ENCODE assay signal across 1 cellular context in the genomic region with DNA sequence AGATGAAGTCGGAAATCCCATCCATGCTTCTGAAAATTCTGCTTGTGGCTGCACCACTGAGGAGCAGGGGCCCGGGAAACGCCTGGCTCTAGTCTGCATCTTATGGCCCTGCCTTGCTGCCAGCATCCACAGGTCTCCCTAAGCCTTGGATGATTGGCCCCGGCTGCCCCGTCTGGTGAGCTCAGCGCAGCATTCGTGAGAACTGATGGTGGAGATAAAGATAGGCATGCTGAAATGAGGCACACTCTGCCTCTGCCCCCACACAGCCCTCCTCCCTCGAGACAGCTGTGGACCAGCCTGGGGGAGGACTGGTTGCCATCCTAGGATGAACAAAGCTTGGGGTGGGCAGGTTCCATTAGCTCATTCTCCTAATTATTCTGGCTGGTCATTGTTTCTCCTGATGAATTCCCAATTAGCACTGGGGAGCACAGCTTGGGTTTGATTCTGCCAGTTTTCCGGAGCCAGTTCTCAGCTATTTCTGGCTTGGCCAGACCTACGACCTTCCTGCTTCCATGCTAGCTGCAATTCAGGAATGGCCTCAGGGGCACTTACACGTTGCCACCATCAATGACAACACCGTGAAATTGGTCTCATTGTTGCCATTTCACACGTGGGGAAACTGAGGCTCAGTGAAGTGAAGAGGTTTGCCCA.
TF ChIP-seq lines count a peak whose summit lies in the region.

No MANE protein-coding gene starts in this region.

TF ChIP-seq in HepG2, 621 proteins besides CTCF, POLR2A, EP300 and RAD21 (continued from another document and continues in another):
- 0 out of 2 replicates have a peak, but pooled peaks have one; percentile 18 for TF ChIP-seq RBFOX2 (IDR thresholded peaks at IDR 0.05; ENCODE audit: low read depth, low read length)
- no peak for TF ChIP-seq ZNF572 (CRISPR knock-in tag; IDR thresholded peaks at IDR 0.05)
- TF ChIP-seq HMGXB4 (CRISPR knock-in tag; IDR thresholded peaks at IDR 0.05; ENCODE audit: borderline replicate concordance in 1 of 2, low read depth in 1 of 2) = peak; percentile 17 to 34; a peak in 1 of 4 replicates
- TF ChIP-seq, protein P1, sequence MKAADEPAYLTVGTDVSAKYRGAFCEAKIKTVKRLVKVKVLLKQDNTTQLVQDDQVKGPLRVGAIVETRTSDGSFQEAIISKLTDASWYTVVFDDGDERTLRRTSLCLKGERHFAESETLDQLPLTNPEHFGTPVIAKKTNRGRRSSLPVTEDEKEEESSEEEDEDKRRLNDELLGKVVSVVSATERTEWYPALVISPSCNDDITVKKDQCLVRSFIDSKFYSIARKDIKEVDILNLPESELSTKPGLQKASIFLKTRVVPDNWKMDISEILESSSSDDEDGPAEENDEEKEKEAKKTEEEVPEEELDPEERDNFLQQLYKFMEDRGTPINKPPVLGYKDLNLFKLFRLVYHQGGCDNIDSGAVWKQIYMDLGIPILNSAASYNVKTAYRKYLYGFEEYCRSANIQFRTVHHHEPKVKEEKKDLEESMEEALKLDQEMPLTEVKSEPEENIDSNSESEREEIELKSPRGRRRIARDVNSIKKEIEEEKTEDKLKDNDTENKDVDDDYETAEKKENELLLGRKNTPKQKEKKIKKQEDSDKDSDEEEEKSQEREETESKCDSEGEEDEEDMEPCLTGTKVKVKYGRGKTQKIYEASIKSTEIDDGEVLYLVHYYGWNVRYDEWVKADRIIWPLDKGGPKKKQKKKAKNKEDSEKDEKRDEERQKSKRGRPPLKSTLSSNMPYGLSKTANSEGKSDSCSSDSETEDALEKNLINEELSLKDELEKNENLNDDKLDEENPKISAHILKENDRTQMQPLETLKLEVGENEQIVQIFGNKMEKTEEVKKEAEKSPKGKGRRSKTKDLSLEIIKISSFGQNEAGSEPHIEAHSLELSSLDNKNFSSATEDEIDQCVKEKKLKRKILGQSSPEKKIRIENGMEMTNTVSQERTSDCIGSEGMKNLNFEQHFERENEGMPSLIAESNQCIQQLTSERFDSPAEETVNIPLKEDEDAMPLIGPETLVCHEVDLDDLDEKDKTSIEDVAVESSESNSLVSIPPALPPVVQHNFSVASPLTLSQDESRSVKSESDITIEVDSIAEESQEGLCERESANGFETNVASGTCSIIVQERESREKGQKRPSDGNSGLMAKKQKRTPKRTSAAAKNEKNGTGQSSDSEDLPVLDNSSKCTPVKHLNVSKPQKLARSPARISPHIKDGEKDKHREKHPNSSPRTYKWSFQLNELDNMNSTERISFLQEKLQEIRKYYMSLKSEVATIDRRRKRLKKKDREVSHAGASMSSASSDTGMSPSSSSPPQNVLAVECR (CRISPR knock-in tag; IDR thresholded peaks at IDR 0.05; ENCODE audit: borderline replicate concordance) = no peak
- TF ChIP-seq STAG1 (CRISPR knock-in tag; IDR thresholded peaks at IDR 0.05) = peak; percentile 13; the same call in 1 of the 2 replicates
- TF ChIP-seq ZNF280B (CRISPR knock-in tag; IDR thresholded peaks at IDR 0.05; ENCODE audit: borderline replicate concordance) = no peak
- TF ChIP-seq PCBP1 (IDR thresholded peaks at IDR 0.05; ENCODE audit: borderline replicate concordance, low read depth, low read length) = no peak
- TF ChIP-seq TAF1 (CRISPR knock-in tag; IDR thresholded peaks at IDR 0.05) = peak; percentile 37; the same call in 1 of the 2 replicates
- TF ChIP-seq PHF8 (CRISPR knock-in tag; IDR thresholded peaks at IDR 0.05) = 0 out of 2 replicates have a peak, but pooled peaks have one; percentile 27
- TF ChIP-seq, protein P2, sequence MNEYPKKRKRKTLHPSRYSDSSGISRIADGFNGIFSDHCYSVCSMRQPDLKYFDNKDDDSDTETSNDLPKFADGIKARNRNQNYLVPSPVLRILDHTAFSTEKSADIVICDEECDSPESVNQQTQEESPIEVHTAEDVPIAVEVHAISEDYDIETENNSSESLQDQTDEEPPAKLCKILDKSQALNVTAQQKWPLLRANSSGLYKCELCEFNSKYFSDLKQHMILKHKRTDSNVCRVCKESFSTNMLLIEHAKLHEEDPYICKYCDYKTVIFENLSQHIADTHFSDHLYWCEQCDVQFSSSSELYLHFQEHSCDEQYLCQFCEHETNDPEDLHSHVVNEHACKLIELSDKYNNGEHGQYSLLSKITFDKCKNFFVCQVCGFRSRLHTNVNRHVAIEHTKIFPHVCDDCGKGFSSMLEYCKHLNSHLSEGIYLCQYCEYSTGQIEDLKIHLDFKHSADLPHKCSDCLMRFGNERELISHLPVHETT (CRISPR knock-in tag; conservative IDR thresholded peaks at IDR 0.05) = no peak
- TF ChIP-seq ZNF781 (CRISPR knock-in tag; IDR thresholded peaks at IDR 0.05; ENCODE audit: borderline replicate concordance, not compliant biosample characterization) = no peak
- TF ChIP-seq, protein P3, sequence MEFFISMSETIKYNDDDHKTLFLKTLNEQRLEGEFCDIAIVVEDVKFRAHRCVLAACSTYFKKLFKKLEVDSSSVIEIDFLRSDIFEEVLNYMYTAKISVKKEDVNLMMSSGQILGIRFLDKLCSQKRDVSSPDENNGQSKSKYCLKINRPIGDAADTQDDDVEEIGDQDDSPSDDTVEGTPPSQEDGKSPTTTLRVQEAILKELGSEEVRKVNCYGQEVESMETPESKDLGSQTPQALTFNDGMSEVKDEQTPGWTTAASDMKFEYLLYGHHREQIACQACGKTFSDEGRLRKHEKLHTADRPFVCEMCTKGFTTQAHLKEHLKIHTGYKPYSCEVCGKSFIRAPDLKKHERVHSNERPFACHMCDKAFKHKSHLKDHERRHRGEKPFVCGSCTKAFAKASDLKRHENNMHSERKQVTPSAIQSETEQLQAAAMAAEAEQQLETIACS (CRISPR knock-in tag; IDR thresholded peaks at IDR 0.05) = no peak
- TF ChIP-seq ZNF598 (CRISPR knock-in tag; IDR thresholded peaks at IDR 0.05; ENCODE audit: borderline replicate concordance) = no peak
- no peak for TF ChIP-seq PAF1 (CRISPR knock-in tag; IDR thresholded peaks at IDR 0.05)
- 0 out of 2 replicates have a peak, but pooled peaks have one; percentile 29 for TF ChIP-seq HMGXB3 (CRISPR knock-in tag; IDR thresholded peaks at IDR 0.05; ENCODE audit: borderline replicate concordance)
- TF ChIP-seq MBD4 (IDR thresholded peaks at IDR 0.05; ENCODE audit: borderline replicate concordance, low read length) = no peak
- no peak for TF ChIP-seq SAFB2 (CRISPR knock-in tag; IDR thresholded peaks at IDR 0.05; ENCODE audit: borderline replicate concordance, low read depth)
- TF ChIP-seq, protein P4, sequence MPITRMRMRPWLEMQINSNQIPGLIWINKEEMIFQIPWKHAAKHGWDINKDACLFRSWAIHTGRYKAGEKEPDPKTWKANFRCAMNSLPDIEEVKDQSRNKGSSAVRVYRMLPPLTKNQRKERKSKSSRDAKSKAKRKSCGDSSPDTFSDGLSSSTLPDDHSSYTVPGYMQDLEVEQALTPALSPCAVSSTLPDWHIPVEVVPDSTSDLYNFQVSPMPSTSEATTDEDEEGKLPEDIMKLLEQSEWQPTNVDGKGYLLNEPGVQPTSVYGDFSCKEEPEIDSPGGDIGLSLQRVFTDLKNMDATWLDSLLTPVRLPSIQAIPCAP (CRISPR knock-in tag; IDR thresholded peaks at IDR 0.05; ENCODE audit: low read depth) = no peak
- TF ChIP-seq ZNF205 (CRISPR knock-in tag; IDR thresholded peaks at IDR 0.05) = no peak
- TF ChIP-seq SMAD1 (CRISPR knock-in tag; IDR thresholded peaks at IDR 0.05; ENCODE audit: borderline replicate concordance, low read depth) = no peak
- TF ChIP-seq SATB2 (CRISPR knock-in tag; IDR thresholded peaks at IDR 0.05) = no peak
- no peak for TF ChIP-seq NFYB (CRISPR knock-in tag; IDR thresholded peaks at IDR 0.05)
- no peak for TF ChIP-seq CEBPG (CRISPR knock-in tag; IDR thresholded peaks at IDR 0.05)
- no peak for TF ChIP-seq ZBTB46 (CRISPR knock-in tag; IDR thresholded peaks at IDR 0.05; ENCODE audit: borderline replicate concordance)
- TF ChIP-seq ZNF766 (CRISPR knock-in tag; IDR thresholded peaks at IDR 0.05; ENCODE audit: borderline replicate concordance) = no peak
- peak; percentile 40; the same call in 1 of the 2 replicates for TF ChIP-seq NCOA2 (CRISPR knock-in tag; IDR thresholded peaks at IDR 0.05)
- no peak for TF ChIP-seq HOXA9 (CRISPR knock-in tag; IDR thresholded peaks at IDR 0.05; ENCODE audit: borderline replicate concordance)
- no peak for TF ChIP-seq ZNF678 (CRISPR knock-in tag; IDR thresholded peaks at IDR 0.05)
- TF ChIP-seq MYC (CRISPR knock-in tag; IDR thresholded peaks at IDR 0.05; ENCODE audit: borderline replicate concordance) = peak; percentile 40; the same call in 1 of the 2 replicates
- TF ChIP-seq SAP130 (CRISPR knock-in tag; IDR thresholded peaks at IDR 0.05; ENCODE audit: low read depth) = peak; percentile 39; the same call in 1 of the 2 replicates
- TF ChIP-seq FOXP1 (IDR thresholded peaks at IDR 0.05) = no peak
- TF ChIP-seq FOXP1 (CRISPR knock-in tag; IDR thresholded peaks at IDR 0.05) = no peak
- TF ChIP-seq CBFB (CRISPR knock-in tag; IDR thresholded peaks at IDR 0.05) = no peak
- TF ChIP-seq IRF2 (CRISPR knock-in tag; IDR thresholded peaks at IDR 0.05) = no peak
- no peak for TF ChIP-seq ZNF788 (CRISPR knock-in tag; IDR thresholded peaks at IDR 0.05; ENCODE audit: borderline replicate concordance)
- TF ChIP-seq ZNF383 (CRISPR knock-in tag; IDR thresholded peaks at IDR 0.05; ENCODE audit: borderline replicate concordance) = 0 out of 2 replicates have a peak, but pooled peaks have one; percentile 42
- no peak for TF ChIP-seq SMC3 (IDR thresholded peaks at IDR 0.05; ENCODE audit: low read length)
- TF ChIP-seq TOE1 (CRISPR knock-in tag; IDR thresholded peaks at IDR 0.05) = no peak
- TF ChIP-seq ZBTB43 (CRISPR knock-in tag; conservative IDR thresholded peaks at IDR 0.05) = no peak
- peak; percentile 17; the same call in 1 of the 2 replicates for TF ChIP-seq GFI1 (CRISPR knock-in tag; IDR thresholded peaks at IDR 0.05; ENCODE audit: borderline replicate concordance)
- no peak for TF ChIP-seq TARDBP (CRISPR knock-in tag; IDR thresholded peaks at IDR 0.05)
